Comparison of ENCODE assay signal across 6 cellular contexts in genomic region chr16:2008631-2009301, GRCh38. TPM values are rescaled to one million over a fixed set of nuclear protein-coding genes. Genes with fewer than 3 reads are reported as not detected.
DNase-seq lines count a peak whose midpoint lies in the region; ATAC-seq and TF ChIP-seq lines count a peak whose summit lies in the region.

No MANE protein-coding gene starts in this region.

- CTCF ChIA-PET in AG04450 (lab: Charles Lee) = interaction anchor here (1.0 to 1.6 kb wide), 3 partner anchors 8 to 132 kb away, joined by 4 to 9 read pairs (median 4); no protein-coding TSS in a partner anchor

- no peaks in the 10 kb centered on the region for H3K9me3 Mint-ChIP-seq in natural killer cell

- H3K4me3 Mint-ChIP-seq in natural killer cell = peak overlapping the region; percentile 76

- H3K27ac Mint-ChIP-seq in natural killer cell = peak overlapping the region; percentile 76 to 94

- TF ChIP-seq CTCF in AG04450 (IDR thresholded peaks at IDR 0.05; ENCODE audit: low read depth, low read length) = no peak
- no peak for TF ChIP-seq CTCF in astrocyte of the spinal cord (IDR thresholded peaks at IDR 0.05; ENCODE audit: low read depth, low read length)
- TF ChIP-seq CTCF in natural killer cell (IDR thresholded peaks at IDR 0.05) = no peak
- TF ChIP-seq CTCF in GM13976 (IDR thresholded peaks at IDR 0.05; ENCODE audit: borderline replicate concordance, control extremely low read depth, extremely low read depth, insufficient read depth, missing control alignments) = no peak

- no peaks in the 10 kb centered on the region; the same call in 1 of the 2 replicates for H3K9me3 ChIP-seq in AG04450 (ENCODE audit: control insufficient read depth, insufficient read depth, low read length)

- DNase-seq in AG04450 (ENCODE audit: low read depth, low spot score) = no peak
- DNase-seq in astrocyte of the spinal cord (ENCODE audit: low read depth, low spot score) = no peak
- no peak for DNase-seq in natural killer cell
- DNase-seq in GM13976 (ENCODE audit: low spot score) = no peak

- in situ Hi-C loops in astrocyte of the spinal cord (cut with HindIII; ENCODE audit: low sequenced_read_pairs) (no loop called here), GM13976 (cut with MboI; ENCODE audit: low sequenced_read_pairs, unreplicated experiment) (loop anchor here (25.0 kb wide), 1 partner anchor 479 kb away; the partner anchor contains the start of gene TBC1D24)

- no peaks in the 10 kb centered on the region for H3K27me3 Mint-ChIP-seq in natural killer cell (ENCODE audit: low read depth in 2 of 2)

- peak overlapping the region; percentile 64 for H3K4me3 ChIP-seq in AG04450 (ENCODE audit: low read depth, low read length)
- H3K4me3 ChIP-seq in astrocyte of the spinal cord (ENCODE audit: low read depth, low read length) = peak overlapping the region; percentile 76

- ATAC-seq in HG03280 (IDR thresholded peaks at IDR 0.05; ENCODE audit: unreplicated experiment) (peak; percentile 7), natural killer cell (no peak), GM21526 (IDR thresholded peaks at IDR 0.05; ENCODE audit: low FRiP score, unreplicated experiment) (no peak)

- POLR2A ChIA-PET in AG04450 (lab: Yijun Ruan, JAX) = interaction anchor here (1.3 to 3.0 kb wide), 2 partner anchors 44 to 147 kb away, joined by 4 to 13 read pairs; partner anchors contain the start of genes RPS2 and TRAF7

- no peaks in the 10 kb centered on the region for H3K27me3 ChIP-seq in AG04450 (ENCODE audit: control insufficient read depth, insufficient read depth, low read length)

- intact Hi-C loops in natural killer cell (cut with micrococcal nuclease) = loop anchor here (10.0 kb wide), 2 partner anchors 476 to 656 kb away; no protein-coding TSS in a partner anchor

- H3K4me1 Mint-ChIP-seq in natural killer cell = peaks cover 28 to 54% of the 10 kb centered on the region in 2 donors

- H3K36me3 Mint-ChIP-seq in natural killer cell = no peaks in the 10 kb centered on the region

- peak overlapping the region; percentile 70 for H3K27ac ChIP-seq in AG04450 (ENCODE audit: low read depth, low read length)

RNA-seq across cellular contexts. Expression of gene ZNF598, which starts 0.9 kb away (rescaled TPM):
- 8.2 and 10.7 TPM in 2 replicates for polyA plus RNA-seq in AG04450 (2011; rRNA removed)
- 7.2 and 7.8 TPM in 2 replicates for polyA minus RNA-seq in AG04450 (2011; rRNA and poly(A)+ RNA removed)
- 10 to 100 TPM; 56.1 to 71.6 (median 58.2) TPM for total RNA-seq in natural killer cell

RNA-seq across cellular contexts. Expression of gene NPW, which starts 10.8 kb away (rescaled TPM):
- polyA plus RNA-seq in AG04450 (2011; rRNA removed) = 0.66 and 0.94 TPM in 2 replicates
- not detected in 2 replicates for polyA minus RNA-seq in AG04450 (2011; rRNA and poly(A)+ RNA removed)
- under 1 TPM in 1 of 3 donors, not detected in 2; 0.80 TPM for total RNA-seq in natural killer cell

RNA-seq across cellular contexts. Expression of gene NHERF2, which starts 17.9 kb away (rescaled TPM):
- polyA plus RNA-seq in AG04450 (2011; rRNA removed) = 16.7 and 23.5 TPM in 2 replicates
- 6.3 and 6.5 TPM in 2 replicates for polyA minus RNA-seq in AG04450 (2011; rRNA and poly(A)+ RNA removed)
- total RNA-seq in natural killer cell = 1 to 10 TPM; 4.3 to 7.1 (median 5.6) TPM

RNA-seq across cellular contexts. Expression of gene SYNGR3, which starts 19.0 kb away (rescaled TPM):
- polyA plus RNA-seq in AG04450 (2011; rRNA removed) = 1.8 and 2.3 TPM in 2 replicates
- 2.3 and 2.6 TPM in 2 replicates for polyA minus RNA-seq in AG04450 (2011; rRNA and poly(A)+ RNA removed)
- 10 to 100 TPM; 10.3 to 19.3 (median 19.1) TPM for total RNA-seq in natural killer cell

RNA-seq across cellular contexts. Expression of gene GFER, which starts 24.8 kb away (rescaled TPM):
- 15.8 and 19.5 TPM in 2 replicates for polyA plus RNA-seq in AG04450 (2011; rRNA removed)
- polyA minus RNA-seq in AG04450 (2011; rRNA and poly(A)+ RNA removed) = 8.3 and 10.6 TPM in 2 replicates
- 10 to 100 TPM; 23.8 to 29.5 (median 24.6) TPM for total RNA-seq in natural killer cell
